1 cellular context compared by ENCODE assay signal in genomic region chr20:58685988-58686387, GRCh38.
TF ChIP-seq lines count a peak whose summit lies in the region.

No MANE protein-coding gene starts in this region.

TF ChIP-seq in HepG2, 621 proteins besides CTCF, POLR2A, EP300 and RAD21:
- no peak for TF ChIP-seq ZNF792 (CRISPR knock-in tag; IDR thresholded peaks at IDR 0.05)
- TF ChIP-seq THRA (CRISPR knock-in tag; IDR thresholded peaks at IDR 0.05; ENCODE audit: borderline replicate concordance) = no peak
- no peak for TF ChIP-seq MAF1 (CRISPR knock-in tag; IDR thresholded peaks at IDR 0.05; ENCODE audit: borderline replicate concordance)
- no peak for TF ChIP-seq ERF (CRISPR knock-in tag; IDR thresholded peaks at IDR 0.05)
- TF ChIP-seq NCOR1 (IDR thresholded peaks at IDR 0.05; ENCODE audit: borderline replicate concordance, low read length) = no peak
- TF ChIP-seq ZNF781 (CRISPR knock-in tag; IDR thresholded peaks at IDR 0.05; ENCODE audit: borderline replicate concordance, not compliant biosample characterization) = no peak
- TF ChIP-seq ZNF275 (CRISPR knock-in tag; IDR thresholded peaks at IDR 0.05; ENCODE audit: borderline replicate concordance) = no peak
- TF ChIP-seq KDM6A (CRISPR knock-in tag; IDR thresholded peaks at IDR 0.05; ENCODE audit: low read depth) = no peak
- no peak for TF ChIP-seq ZKSCAN5 (CRISPR knock-in tag; IDR thresholded peaks at IDR 0.05)
- TF ChIP-seq, protein P1, sequence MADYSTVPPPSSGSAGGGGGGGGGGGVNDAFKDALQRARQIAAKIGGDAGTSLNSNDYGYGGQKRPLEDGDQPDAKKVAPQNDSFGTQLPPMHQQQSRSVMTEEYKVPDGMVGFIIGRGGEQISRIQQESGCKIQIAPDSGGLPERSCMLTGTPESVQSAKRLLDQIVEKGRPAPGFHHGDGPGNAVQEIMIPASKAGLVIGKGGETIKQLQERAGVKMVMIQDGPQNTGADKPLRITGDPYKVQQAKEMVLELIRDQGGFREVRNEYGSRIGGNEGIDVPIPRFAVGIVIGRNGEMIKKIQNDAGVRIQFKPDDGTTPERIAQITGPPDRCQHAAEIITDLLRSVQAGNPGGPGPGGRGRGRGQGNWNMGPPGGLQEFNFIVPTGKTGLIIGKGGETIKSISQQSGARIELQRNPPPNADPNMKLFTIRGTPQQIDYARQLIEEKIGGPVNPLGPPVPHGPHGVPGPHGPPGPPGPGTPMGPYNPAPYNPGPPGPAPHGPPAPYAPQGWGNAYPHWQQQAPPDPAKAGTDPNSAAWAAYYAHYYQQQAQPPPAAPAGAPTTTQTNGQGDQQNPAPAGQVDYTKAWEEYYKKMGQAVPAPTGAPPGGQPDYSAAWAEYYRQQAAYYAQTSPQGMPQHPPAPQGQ (CRISPR knock-in tag; IDR thresholded peaks at IDR 0.05; ENCODE audit: borderline replicate concordance) = no peak
